1 cellular context compared by ENCODE assay signal in genomic region chr9:32502996-32503395, GRCh38.
TF ChIP-seq lines count a peak whose summit lies in the region.

No MANE protein-coding gene starts in this region.

TF ChIP-seq in GM23338, 12 proteins besides CTCF, POLR2A, EP300 and RAD21:
- no peak for TF ChIP-seq CREB1 (CRISPR knock-in tag; IDR thresholded peaks at IDR 0.05; ENCODE audit: low read depth)
- no peak for TF ChIP-seq ZNF462 (CRISPR knock-in tag; IDR thresholded peaks at IDR 0.05)
- TF ChIP-seq ETS1 (IDR thresholded peaks at IDR 0.05) = no peak
- no peak for TF ChIP-seq JUNB (IDR thresholded peaks at IDR 0.05; ENCODE audit: unreplicated experiment)
- TF ChIP-seq REST (IDR thresholded peaks at IDR 0.05; ENCODE audit: unreplicated experiment) = no peak
- TF ChIP-seq STAT1 (IDR thresholded peaks at IDR 0.05; ENCODE audit: unreplicated experiment) = no peak
- TF ChIP-seq POLR2AphosphoS5 (IDR thresholded peaks at IDR 0.05; ENCODE audit: low read depth) = no peak
- TF ChIP-seq EZH2phosphoT487 (IDR thresholded peaks at IDR 0.05; ENCODE audit: unreplicated experiment) = no peak
